ENCODE assay signal across 24 cellular contexts in the genomic region with DNA sequence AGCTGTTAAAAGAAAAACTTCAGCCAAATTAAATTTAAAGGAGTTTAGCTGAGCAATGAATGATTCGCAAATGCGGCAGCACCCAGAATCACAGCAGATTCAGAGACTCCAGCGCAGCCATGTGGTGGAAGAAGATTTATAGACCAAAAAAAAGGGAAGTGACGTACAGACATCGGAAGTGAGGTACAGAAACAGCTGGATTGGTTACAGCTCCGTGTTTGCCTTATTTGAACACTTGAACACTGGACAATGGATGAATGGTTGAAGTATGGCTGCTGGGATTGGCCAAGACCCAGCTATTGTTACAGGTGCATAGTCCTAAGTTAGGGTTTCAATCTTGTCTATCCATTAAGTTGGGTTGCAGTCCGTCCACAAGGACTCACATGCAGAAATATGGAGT. TPM values are rescaled to one million over a fixed set of nuclear protein-coding genes. Genes with fewer than 3 reads are reported as not detected.
DNase-seq lines count a peak whose midpoint lies in the region; ATAC-seq, FAIRE-seq and TF ChIP-seq lines count a peak whose summit lies in the region.
"Had no signal": no experiment of that assay in that cellular context is flagged by ENCODE, and none has a peak within 500 bp of the region (broad histone marks: within the 10 kb centered on the region; RNA-seq: fewer than 3 reads in every experiment).

No MANE protein-coding gene starts in this region.

- CTCF ChIA-PET in T-cell (lab: Charles Lee) = interaction anchor here (0.6 to 0.7 kb wide), 2 partner anchors 78 to 444 kb away, joined by 3 read pairs; no protein-coding TSS in a partner anchor

- H3K4me3 ChIP-seq in DOHH2 (ENCODE audit: low read length) = no peak overlapping the region
- H3K4me3 ChIP-seq in Karpas-422 (ENCODE audit: low read length) = no peak overlapping the region
- no peak overlapping the region for H3K4me3 ChIP-seq in bronchial epithelial cell (ENCODE audit: low read depth, low read length)
- no peak overlapping the region for H3K4me3 ChIP-seq in prostate gland
- H3K4me3 ChIP-seq: BLaER1, esophagus squamous epithelium, heart right ventricle, psoas muscle, thyroid gland, vagina had no signal

- no peaks in the 10 kb centered on the region for H3K9me3 ChIP-seq in DOHH2 (ENCODE audit: control insufficient read depth, insufficient read depth, low read length)
- H3K9me3 ChIP-seq in Karpas-422 (ENCODE audit: low read length) = no peaks in the 10 kb centered on the region
- H3K9me3 ChIP-seq in prostate gland = no peaks in the 10 kb centered on the region
- H3K9me3 ChIP-seq: BLaER1, esophagus squamous epithelium, heart right ventricle, psoas muscle, thyroid gland, vagina had no signal

- no peaks in the 10 kb centered on the region for H3K9me3 Mint-ChIP-seq in T-cell
- H3K9me3 Mint-ChIP-seq: activated CD4-positive, alpha-beta T cell treated with anti-CD3 and anti-CD28 coated beads, Interleukin-2, amount 10 ng/mL, durations not matched to agents 24 days and 14 days; mesothelial cell of epicardium had no signal

- H3K27ac Mint-ChIP-seq in T-cell = no peak overlapping the region
- H3K27ac Mint-ChIP-seq: activated CD4-positive, alpha-beta T cell treated with anti-CD3 and anti-CD28 coated beads, Interleukin-2, amount 10 ng/mL, durations not matched to agents 24 days and 14 days; activated naive CD8-positive, alpha-beta T cell; mesothelial cell of epicardium had no signal

- H3K4me3 Mint-ChIP-seq in T-cell = no peak overlapping the region
- H3K4me3 Mint-ChIP-seq: activated CD4-positive, alpha-beta T cell treated with anti-CD3 and anti-CD28 coated beads, Interleukin-2, amount 10 ng/mL, durations not matched to agents 24 days and 14 days; activated naive CD8-positive, alpha-beta T cell; mesothelial cell of epicardium had no signal

- H3K36me3 Mint-ChIP-seq in T-cell = no peaks in the 10 kb centered on the region
- H3K36me3 Mint-ChIP-seq: mesothelial cell of epicardium had no signal

- DNase-seq in Karpas-422 (no peak), OCI-M1 (lab: John Stamatoyannopoulos, UW) (peak; percentile 29), bronchial epithelial cell (ENCODE audit: low read depth) (no peak), prostate gland (ENCODE audit: low spot score) (no peak), T-cell (no peak), Right ventricle myocardium superior (no peak)
- DNase-seq: activated CD4-positive, alpha-beta T cell treated with anti-CD3 and anti-CD28 coated beads, Interleukin-2, amount 10 ng/mL, durations not matched to agents 24 days and 14 days; activated effector memory CD4-positive, alpha-beta T cell treated with Interleukin-2 at 50 U/mL for 16 hours; activated T-cell treated with anti-CD3 and anti-CD28 coated beads, Interleukin-2, amount 50 U/mL, for 1 hour; esophagus squamous epithelium; foreskin keratinocyte; heart right ventricle; IMR-90; kidney glomerular epithelial cell; NCI-H2081 treated with DMSO at 0.1 percent for 48 hours; psoas muscle; stimulated activated CD4-positive, alpha-beta T cell treated with anti-CD3 and anti-CD28 coated beads, Interleukin-4, amount 100 ng/mL, for 1 hour had no signal

- intact Hi-C loops in prostate gland (cut with DNase I) (loop anchor here (10.0 kb wide), 1 partner anchor 408 kb away; no protein-coding TSS in a partner anchor), Right ventricle myocardium superior (cut with DNase I) (no loop called here)

- no peak for TF ChIP-seq POLR2A in prostate gland (IDR thresholded peaks at IDR 0.05)

- peaks cover 6 to 12% of the 10 kb centered on the region in 2 donors for H3K27me3 Mint-ChIP-seq in T-cell

- peak; percentile 79 for FAIRE-seq in bronchial epithelial cell (lab: Jason Lieb, UNC)
- FAIRE-seq: G401.6 had no signal

- no peaks in the 10 kb centered on the region for H3F3A ChIP-seq in DOHH2 (ENCODE audit: control insufficient read depth, insufficient read depth)

- no peaks in the 10 kb centered on the region for H4K20me1 ChIP-seq in DOHH2 (ENCODE audit: control insufficient read depth, insufficient read depth, low read depth, low read length)
- no peaks in the 10 kb centered on the region for H4K20me1 ChIP-seq in Karpas-422 (ENCODE audit: insufficient read depth, low read depth, low read length)
- H4K20me1 ChIP-seq: BLaER1 had no signal

- H3K9ac ChIP-seq in Karpas-422 (ENCODE audit: low read length) = no peak overlapping the region
- H3K9ac ChIP-seq: BLaER1 had no signal

- POLR2A ChIA-PET in T-cell (lab: Charles Lee) = no interaction called here

- peak overlapping the region; percentile 6; the same call in 1 of the 2 replicates for H3K4me2 ChIP-seq in DOHH2 (ENCODE audit: low read length)
- no peak overlapping the region for H3K4me2 ChIP-seq in Karpas-422 (ENCODE audit: low read depth, low read length, poor library complexity, severe bottlenecking)
- H3K4me2 ChIP-seq: BLaER1 had no signal

- ATAC-seq in T-cell (replicated peaks in 1 of 4) = no peak
- ATAC-seq in Right ventricle myocardium superior (ENCODE audit: poor library complexity) = no peak
- ATAC-seq: heart right ventricle, psoas muscle had no signal

- H3K4me1 ChIP-seq in DOHH2 (ENCODE audit: control insufficient read depth, low read length) (peaks cover 3% of the 10 kb centered on the region; the same call in 1 of the 2 replicates), Karpas-422 (ENCODE audit: low read length) (peaks cover 10% of the 10 kb centered on the region), prostate gland (replicated peaks) (no peaks in the 10 kb centered on the region)
- H3K4me1 ChIP-seq: BLaER1, esophagus squamous epithelium, foreskin keratinocyte, psoas muscle, thyroid gland, vagina had no signal

- no peaks in the 10 kb centered on the region for H3K9me2 ChIP-seq in DOHH2 (replicated peaks; ENCODE audit: control insufficient read depth, low read length)
- no peaks in the 10 kb centered on the region for H3K9me2 ChIP-seq in Karpas-422 (replicated peaks; ENCODE audit: insufficient read depth, low read length)

- H3K27ac ChIP-seq in DOHH2 (ENCODE audit: low read depth, low read length) (no peak overlapping the region), Karpas-422 (ENCODE audit: low read length) (no peak overlapping the region), prostate gland (no peak overlapping the region)
- H3K27ac ChIP-seq: BLaER1, esophagus squamous epithelium, foreskin keratinocyte, heart right ventricle, psoas muscle, thyroid gland, vagina had no signal

- TF ChIP-seq CTCF in DOHH2 (IDR thresholded peaks at IDR 0.05; ENCODE audit: low read depth, low read length, poor library complexity, severe bottlenecking) = no peak
- no peak for TF ChIP-seq CTCF in bronchial epithelial cell (IDR thresholded peaks at IDR 0.05; ENCODE audit: insufficient read depth, low read length, severe bottlenecking)
- TF ChIP-seq CTCF in prostate gland (IDR thresholded peaks at IDR 0.05) = no peak

- H3K27me3 ChIP-seq in DOHH2 (ENCODE audit: control insufficient read depth, low read length) (peaks cover 12% of the 10 kb centered on the region), Karpas-422 (ENCODE audit: low read length) (no peaks in the 10 kb centered on the region), bronchial epithelial cell (ENCODE audit: control insufficient read depth, insufficient read depth, low read length) (no peaks in the 10 kb centered on the region), prostate gland (replicated peaks; ENCODE audit: insufficient read depth) (no peaks in the 10 kb centered on the region)
- H3K27me3 ChIP-seq: BLaER1, heart right ventricle, thyroid gland, vagina had no signal

- H2AFZ ChIP-seq in Karpas-422 (ENCODE audit: low read length) = peak overlapping the region; percentile 51; the same call in 1 of the 2 replicates

- H3K79me2 ChIP-seq in DOHH2 (ENCODE audit: control insufficient read depth, low read length) (no peaks in the 10 kb centered on the region), Karpas-422 (ENCODE audit: low read length) (no peaks in the 10 kb centered on the region)

- H3K4me1 Mint-ChIP-seq in T-cell = peaks cover 0 to 6% (median 1%) of the 10 kb centered on the region in 3 donors
- H3K4me1 Mint-ChIP-seq: activated CD4-positive, alpha-beta T cell treated with anti-CD3 and anti-CD28 coated beads, Interleukin-2, amount 10 ng/mL, durations not matched to agents 24 days and 14 days had no signal

- no peaks in the 10 kb centered on the region for H3K36me3 ChIP-seq in DOHH2 (ENCODE audit: control insufficient read depth, low read length)
- no peaks in the 10 kb centered on the region for H3K36me3 ChIP-seq in Karpas-422 (ENCODE audit: insufficient read depth, low read length)
- H3K36me3 ChIP-seq in bronchial epithelial cell (ENCODE audit: control insufficient read depth, insufficient read depth, low read length) = no peaks in the 10 kb centered on the region
- H3K36me3 ChIP-seq in prostate gland = no peaks in the 10 kb centered on the region
- H3K36me3 ChIP-seq: BLaER1, esophagus squamous epithelium, heart right ventricle, thyroid gland, vagina had no signal

- 79% methylated on average over 7 of the region's 7 CpGs for whole genome bisulfite sequencing in prostate gland

RNA-seq across cellular contexts. Expression of a gene that starts 42.6 kb away (rescaled TPM):
- not detected in 2 replicates for total RNA-seq in Karpas-422 (2014; rRNA removed; shearing (Covaris generic); ENCODE audit: low replicate concordance)
- total RNA-seq in bronchial epithelial cell = 0.13 TPM in 1 of 2 replicates, not detected in the other
- 1 to 10 TPM in 1 of 2 donors, under 1 TPM in 1; 0.41 to 5.1 TPM for total RNA-seq in prostate gland
- 1 to 10 TPM in 3 of 5 donors, under 1 TPM in 2; 0.41 to 2.9 (median 1.5) TPM for total RNA-seq in T-cell
- 2.9 TPM for total RNA-seq in Right ventricle myocardium superior
- total RNA-seq: foreskin keratinocyte, IMR-90 had no signal
